Comparison of ENCODE assay signal across 29 cellular contexts in genomic region chr7:52959336-52959735, GRCh38.
DNase-seq lines count a peak whose midpoint lies in the region; FAIRE-seq and TF ChIP-seq lines count a peak whose summit lies in the region.
"Had no signal": no experiment of that assay in that cellular context is flagged by ENCODE, and none has a peak within 500 bp of the region (broad histone marks: within the 10 kb centered on the region; RNA-seq: fewer than 3 reads in every experiment).

No MANE protein-coding gene starts in this region.

- CTCF ChIA-PET in BJ (lab: Yijun Ruan, JAX), result interaction anchor here (0.7 kb wide), 1 partner anchor 15 kb away, joined by 5 read pairs; no protein-coding TSS in a partner anchor

- H3K9ac ChIP-seq in astrocyte (ENCODE audit: low read length), result no peak overlapping the region

- H3K9me3 ChIP-seq in astrocyte (ENCODE audit: insufficient read depth, low read depth, low read length) (no peaks in the 10 kb centered on the region), mesodermal cell (ENCODE audit: control insufficient read depth, low read length) (no peaks in the 10 kb centered on the region), breast epithelium (no peaks in the 10 kb centered on the region), tibial nerve (no peaks in the 10 kb centered on the region)
- H3K9me3 ChIP-seq: esophagus squamous epithelium, ovary had no signal

- H3K9me3 Mint-ChIP-seq in astrocyte (ENCODE audit: unreplicated experiment), result no peaks in the 10 kb centered on the region

- H3K79me2 ChIP-seq in astrocyte (ENCODE audit: insufficient read depth, low read length), result no peaks in the 10 kb centered on the region

- 79 to 83% methylated on average over 1 of the region's 1 CpG for WGBS in mesodermal cell (ENCODE audit: insufficient coverage in 2 of 2), 2 experiments
- 100% methylated on average over 1 of the region's 1 CpG for WGBS in tibial nerve, 2 donors

- H3K4me2 ChIP-seq in astrocyte (ENCODE audit: low read length), result no peak overlapping the region
- H3K4me2 ChIP-seq: PC-9 had no signal

- intact Hi-C loops in breast epithelium (cut with DNase I; ENCODE audit: low total_unique reads), result no loop called here

- peak overlapping the region; percentile 71 for H3K27ac Mint-ChIP-seq in astrocyte (ENCODE audit: unreplicated experiment)
- H3K27ac Mint-ChIP-seq: activated CD4-positive, alpha-beta memory T cell treated with anti-CD3 and anti-CD28 coated beads, Interleukin-2, amount 10 ng/mL, durations not matched to agents 7 days and 5 days; activated naive CD8-positive, alpha-beta T cell treated with anti-CD3 and anti-CD28 coated beads, Interleukin-2, amount 50 U/mL, for 24 hours; CD4-positive, alpha-beta T cell; IgD-negative memory B cell had no signal

- no peak for TF ChIP-seq POLR2A in breast epithelium (IDR thresholded peaks at IDR 0.05)
- no peak for TF ChIP-seq POLR2A in tibial nerve (IDR thresholded peaks at IDR 0.05)

- TF ChIP-seq EP300 in tibial nerve (IDR thresholded peaks at IDR 0.05), result no peak

- H3K27me3 ChIP-seq in BJ (ENCODE audit: control insufficient read depth, insufficient read depth, low read length) (no peaks in the 10 kb centered on the region), astrocyte (ENCODE audit: insufficient read depth, low read length) (no peaks in the 10 kb centered on the region), breast epithelium (no peaks in the 10 kb centered on the region), tibial nerve (no peaks in the 10 kb centered on the region)
- H3K27me3 ChIP-seq: esophagus squamous epithelium, ovary had no signal

- H3K36me3 ChIP-seq in BJ (ENCODE audit: control insufficient read depth, insufficient read depth, low read length) (no peaks in the 10 kb centered on the region), astrocyte (ENCODE audit: insufficient read depth, low read length) (no peaks in the 10 kb centered on the region), mesodermal cell (ENCODE audit: control insufficient read depth, insufficient read depth, low read length) (no peaks in the 10 kb centered on the region), breast epithelium (no peaks in the 10 kb centered on the region), tibial nerve (no peaks in the 10 kb centered on the region)
- H3K36me3 ChIP-seq: esophagus squamous epithelium, ovary had no signal

- no peaks in the 10 kb centered on the region for H3K27me3 Mint-ChIP-seq in astrocyte (ENCODE audit: low read depth, unreplicated experiment)
- H3K27me3 Mint-ChIP-seq: activated CD4-positive, alpha-beta memory T cell treated with anti-CD3 and anti-CD28 coated beads, Interleukin-2, amount 10 ng/mL, durations not matched to agents 7 days and 5 days; activated naive CD8-positive, alpha-beta T cell treated with anti-CD3 and anti-CD28 coated beads, Interleukin-2, amount 50 U/mL, for 24 hours; brain; CD4-positive, alpha-beta T cell; IgD-negative memory B cell had no signal

- no peak for TF ChIP-seq CTCF in BJ (IDR thresholded peaks at IDR 0.05; ENCODE audit: insufficient read depth, low read depth, low read length)
- TF ChIP-seq CTCF in astrocyte (IDR thresholded peaks at IDR 0.05; ENCODE audit: insufficient read depth, low read depth, low read length), result no peak
- TF ChIP-seq CTCF in breast epithelium (IDR thresholded peaks at IDR 0.05), result no peak
- TF ChIP-seq CTCF in tibial nerve (IDR thresholded peaks at IDR 0.05), result no peak

- FAIRE-seq in astrocyte (lab: Jason Lieb, UNC), result no peak
- FAIRE-seq: A204.1, frontal cortex, GM12892 had no signal

- H3K27ac ChIP-seq in astrocyte (ENCODE audit: low read depth, low read length) (no peak overlapping the region), mesodermal cell (ENCODE audit: low read depth, low read length, severe bottlenecking) (peak overlapping the region; percentile 54), breast epithelium (no peak overlapping the region), tibial nerve (no peak overlapping the region)
- H3K27ac ChIP-seq: esophagus squamous epithelium, ovary, PC-9, skin epidermis had no signal

- no peak overlapping the region for H3K4me3 Mint-ChIP-seq in astrocyte (ENCODE audit: unreplicated experiment)
- H3K4me3 Mint-ChIP-seq: activated CD4-positive, alpha-beta memory T cell treated with anti-CD3 and anti-CD28 coated beads, Interleukin-2, amount 10 ng/mL, durations not matched to agents 7 days and 5 days; activated naive CD8-positive, alpha-beta T cell treated with anti-CD3 and anti-CD28 coated beads, Interleukin-2, amount 50 U/mL, for 24 hours; brain; CD4-positive, alpha-beta T cell; IgD-negative memory B cell had no signal

- POLR2A ChIA-PET in BJ (lab: Charles Lee), result no interaction called here

- no peaks in the 10 kb centered on the region for H3K36me3 Mint-ChIP-seq in astrocyte (ENCODE audit: low read depth, unreplicated experiment)
- H3K36me3 Mint-ChIP-seq: brain, IgD-negative memory B cell had no signal

- no peak overlapping the region for H3K4me3 ChIP-seq in BJ (ENCODE audit: low read depth, low read length)
- no peak overlapping the region for H3K4me3 ChIP-seq in astrocyte (ENCODE audit: insufficient read depth, low read depth, low read length)
- H3K4me3 ChIP-seq in mesodermal cell (ENCODE audit: extremely low read depth, insufficient read depth, low read length, poor library complexity, severe bottlenecking), result no peak overlapping the region
- H3K4me3 ChIP-seq in breast epithelium, result no peak overlapping the region
- H3K4me3 ChIP-seq in tibial nerve, result no peak overlapping the region
- H3K4me3 ChIP-seq: esophagus squamous epithelium, ovary, PC-9, skin epidermis had no signal

- DNase-seq in BJ (ENCODE audit: low read depth) (peak; percentile 27), HT1080 (ENCODE audit: low read depth) (peak; percentile 69), astrocyte (ENCODE audit: low read depth) (peak; percentile 56), NCI-H1436 (lab: John Stamatoyannopoulos, UW) (no peak), breast epithelium (ENCODE audit: low spot score in 2 of 2) (no peak), tibial nerve (ENCODE audit: low spot score in 2 of 2) (no peak), GDM1 (lab: John Stamatoyannopoulos, UW) (no peak)
- DNase-seq: activated CD4-positive, alpha-beta memory T cell treated with anti-CD3 and anti-CD28 coated beads, Interleukin-2, amount 10 ng/mL, durations not matched to agents 7 days and 5 days; activated CD8-positive, alpha-beta memory T cell treated with anti-CD3 and anti-CD28 coated beads, Interleukin-2, amount 50 U/mL, for 4 hours; activated naive CD4-positive, alpha-beta T cell; activated naive CD8-positive, alpha-beta T cell treated with anti-CD3 and anti-CD28 coated beads, Interleukin-2, amount 50 U/mL, for 24 hours; CD4-positive, alpha-beta T cell; esophagus squamous epithelium; hypothalamus; mammary epithelial cell; NCI-H1417; NCI-H2029 treated with DMSO at 0.1 percent for 48 hours; NCI-H524 treated with DMSO at 0.1 percent for 48 hours; ovary; PC-9; SHP77; stimulated activated naive CD4-positive, alpha-beta T cell had no signal

- no peaks in the 10 kb centered on the region for H4K20me1 ChIP-seq in astrocyte (ENCODE audit: insufficient read depth, low read length)

- no peaks in the 10 kb centered on the region for H3K4me1 ChIP-seq in astrocyte (ENCODE audit: insufficient read depth, low read length)
- H3K4me1 ChIP-seq in mesodermal cell (ENCODE audit: control insufficient read depth, insufficient read depth, low read length, poor library complexity, severe bottlenecking), result peaks cover 58% of the 10 kb centered on the region
- no peaks in the 10 kb centered on the region for H3K4me1 ChIP-seq in breast epithelium
- H3K4me1 ChIP-seq in tibial nerve, result peaks cover 0 to 10% (median 2%) of the 10 kb centered on the region in 4 donors
- H3K4me1 ChIP-seq: esophagus squamous epithelium had no signal

- no peak overlapping the region for H2AFZ ChIP-seq in astrocyte (ENCODE audit: low read depth, low read length)
- H2AFZ ChIP-seq: PC-9 had no signal

- H3K4me1 Mint-ChIP-seq in astrocyte (ENCODE audit: low read depth, unreplicated experiment), result peaks cover 37% of the 10 kb centered on the region
- H3K4me1 Mint-ChIP-seq: activated CD4-positive, alpha-beta memory T cell treated with anti-CD3 and anti-CD28 coated beads, Interleukin-2, amount 10 ng/mL, durations not matched to agents 7 days and 5 days; activated naive CD8-positive, alpha-beta T cell treated with anti-CD3 and anti-CD28 coated beads, Interleukin-2, amount 50 U/mL, for 24 hours had no signal

Comparison
In these comparisons a context has a peak if more than half of its experiments do, and no peak if none do; other contexts are left out.
1. DNase-seq: peak in BJ (single experiment), HT1080 (single experiment) and astrocyte (single experiment); none in NCI-H1436 (single experiment), breast epithelium (0 of 2), tibial nerve (0 of 2) and GDM1 (single experiment).